Comparison of ENCODE assay signal across 9 cellular contexts in genomic region chr12:119804011-119804641, GRCh38.
DNase-seq lines count a peak whose midpoint lies in the region; ATAC-seq and TF ChIP-seq lines count a peak whose summit lies in the region.
"Had no signal": no experiment of that assay in that cellular context is flagged by ENCODE, and none has a peak within 500 bp of the region (broad histone marks: within the 10 kb centered on the region; RNA-seq: fewer than 3 reads in every experiment).

No MANE protein-coding gene starts in this region.

- intact Hi-C loops in gastrocnemius medialis (cut with DNase I; ENCODE audit: low total_unique reads): no loop called here

- in situ Hi-C loops in gastrocnemius medialis (cut with MboI; ENCODE audit: low sequenced_read_pairs in 4 of 4): no loop called here

- TF ChIP-seq POLR2A in gastrocnemius medialis (IDR thresholded peaks at IDR 0.05): no peak

- H3K36me3 Mint-ChIP-seq in stimulated activated naive B cell treated with anti-CD40 and anti-IgM and Interleukin-4, amounts not matched to agents 10 μg/mL and 1 μg/mL and 100 μg/mL, for 72 hours: peaks cover 3 to 6% of the 10 kb centered on the region in 2 donors

- no peak overlapping the region for H3K27ac ChIP-seq in Karpas-422 (ENCODE audit: low read length)
- no peak overlapping the region for H3K27ac ChIP-seq in gastrocnemius medialis
- H3K27ac ChIP-seq: neutrophil had no signal

- peaks cover 4 to 5% of the 10 kb centered on the region in 2 donors for H3K9me3 Mint-ChIP-seq in stimulated activated naive B cell treated with anti-CD40 and anti-IgM and Interleukin-4, amounts not matched to agents 10 μg/mL and 1 μg/mL and 100 μg/mL, for 72 hours

- H3K27me3 Mint-ChIP-seq in stimulated activated naive B cell treated with anti-CD40 and anti-IgM and Interleukin-4, amounts not matched to agents 10 μg/mL and 1 μg/mL and 100 μg/mL, for 72 hours: no peaks in the 10 kb centered on the region

- H3K27me3 ChIP-seq in Karpas-422 (ENCODE audit: low read length) (no peaks in the 10 kb centered on the region), gastrocnemius medialis (no peaks in the 10 kb centered on the region)
- H3K27me3 ChIP-seq: neutrophil had no signal

- peaks cover 14% of the 10 kb centered on the region for H3K36me3 ChIP-seq in Karpas-422 (ENCODE audit: insufficient read depth, low read length)
- no peaks in the 10 kb centered on the region for H3K36me3 ChIP-seq in gastrocnemius medialis

- TF ChIP-seq CTCF in gastrocnemius medialis (IDR thresholded peaks at IDR 0.05 in 4 of 5, conservative IDR thresholded peaks at IDR 0.05 in 1 of 5): peak in 2 of 5 experiments; percentile 24 to 39

- H3K9ac ChIP-seq in Karpas-422 (ENCODE audit: low read length): no peak overlapping the region

- H3K4me2 ChIP-seq in Karpas-422 (ENCODE audit: low read depth, low read length, poor library complexity, severe bottlenecking): no peak overlapping the region

- H3K27ac Mint-ChIP-seq in stimulated activated naive B cell treated with anti-CD40 and anti-IgM and Interleukin-4, amounts not matched to agents 10 μg/mL and 1 μg/mL and 100 μg/mL, for 72 hours: no peak overlapping the region

- H3K9me2 ChIP-seq in Karpas-422 (replicated peaks; ENCODE audit: insufficient read depth, low read length): no peaks in the 10 kb centered on the region

- ATAC-seq in gastrocnemius medialis (peak; percentile 83 to 90), GM18517 (IDR thresholded peaks at IDR 0.05; ENCODE audit: unreplicated experiment) (no peak)
- no peak for ATAC-seq in stimulated activated naive B cell treated with anti-CD40 and anti-IgM and Interleukin-4, amounts not matched to agents 10 μg/mL and 1 μg/mL and 100 μg/mL, for 72 hours (replicated peaks)

- H4K20me1 ChIP-seq in Karpas-422 (ENCODE audit: insufficient read depth, low read depth, low read length): no peaks in the 10 kb centered on the region

- H3K4me3 ChIP-seq in Karpas-422 (ENCODE audit: low read length) (no peak overlapping the region), iPS-11a (ENCODE audit: low read depth, low read length) (peak overlapping the region; percentile 9), gastrocnemius medialis (peak overlapping the region; percentile 24 to 54 (median 40))

- H2AFZ ChIP-seq in Karpas-422 (ENCODE audit: low read length): no peak overlapping the region

- peak; percentile 25 for DNase-seq in COLO668 (lab: John Stamatoyannopoulos, UW; ENCODE audit: unreplicated experiment)
- peak; percentile 86 for DNase-seq in Karpas-422
- peak; percentile 89 for DNase-seq in astrocyte of the hippocampus (ENCODE audit: low read depth, low spot score)
- peak; percentile 40 to 67 for DNase-seq in gastrocnemius medialis
- no peak for DNase-seq in stimulated activated naive B cell treated with anti-CD40 and anti-IgM and Interleukin-4, amounts not matched to agents 10 μg/mL and 1 μg/mL and 100 μg/mL, for 72 hours
- no peak for DNase-seq in NCI-H748 treated with DMSO at 0.1 percent for 48 hours (lab: John Stamatoyannopoulos, UW)

- peaks cover 12% of the 10 kb centered on the region; the same call in 1 of the 2 replicates for H3K79me2 ChIP-seq in Karpas-422 (ENCODE audit: low read length)

- no peak overlapping the region for H3K4me3 Mint-ChIP-seq in stimulated activated naive B cell treated with anti-CD40 and anti-IgM and Interleukin-4, amounts not matched to agents 10 μg/mL and 1 μg/mL and 100 μg/mL, for 72 hours

- H3K9me3 ChIP-seq in Karpas-422 (ENCODE audit: low read length) (peaks cover 8% of the 10 kb centered on the region), gastrocnemius medialis (no peaks in the 10 kb centered on the region)
- H3K9me3 ChIP-seq: neutrophil had no signal

- peaks cover 3% of the 10 kb centered on the region for H3K4me1 ChIP-seq in Karpas-422 (ENCODE audit: low read length)
- peaks cover 5 to 15% of the 10 kb centered on the region in 2 donors for H3K4me1 ChIP-seq in gastrocnemius medialis

- H3K4me1 Mint-ChIP-seq in stimulated activated naive B cell treated with anti-CD40 and anti-IgM and Interleukin-4, amounts not matched to agents 10 μg/mL and 1 μg/mL and 100 μg/mL, for 72 hours: peaks cover 2 to 5% of the 10 kb centered on the region in 2 donors

Comparison
In these comparisons a context has a peak if more than half of its experiments do, and no peak if none do; other contexts are left out.
1. DNase-seq: peak in COLO668 (single experiment), Karpas-422 (single experiment), astrocyte of the hippocampus (single experiment) and gastrocnemius medialis (2 of 2); none in stimulated activated naive B cell treated with anti-CD40 and anti-IgM and Interleukin-4, amounts not matched to agents 10 μg/mL and 1 μg/mL and 100 μg/mL, for 72 hours (single experiment) and NCI-H748 treated with DMSO at 0.1 percent for 48 hours (single experiment).
2. ATAC-seq: peak in gastrocnemius medialis (2 of 2); none in GM18517 (single experiment) and stimulated activated naive B cell treated with anti-CD40 and anti-IgM and Interleukin-4, amounts not matched to agents 10 μg/mL and 1 μg/mL and 100 μg/mL, for 72 hours (0 of 2).